In the genomic region with DNA sequence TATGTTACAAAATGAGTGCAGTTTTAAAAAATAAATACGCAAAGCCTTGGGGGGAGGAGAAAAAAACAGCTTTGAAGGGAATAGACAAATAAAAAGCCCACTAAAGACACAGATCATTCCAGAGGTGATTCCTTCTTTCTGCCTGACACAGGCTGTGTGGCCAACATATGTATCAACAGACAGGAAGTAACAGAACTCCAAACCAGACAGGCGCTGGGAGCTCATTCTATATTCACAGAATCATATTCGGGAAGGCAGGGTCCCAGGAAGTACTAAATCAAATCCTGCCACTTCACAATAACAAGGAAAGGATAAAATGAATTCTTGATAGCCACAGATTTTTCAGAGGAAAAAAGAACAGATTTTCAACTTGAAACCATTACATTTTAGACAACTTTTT, we compare ENCODE assay signal across 1 cellular context.
TF ChIP-seq lines count a peak whose summit lies in the region.

No MANE protein-coding gene starts in this region.

TF ChIP-seq in WTC11, 78 proteins besides CTCF, POLR2A, EP300 and RAD21:
- TF ChIP-seq, protein P1, sequence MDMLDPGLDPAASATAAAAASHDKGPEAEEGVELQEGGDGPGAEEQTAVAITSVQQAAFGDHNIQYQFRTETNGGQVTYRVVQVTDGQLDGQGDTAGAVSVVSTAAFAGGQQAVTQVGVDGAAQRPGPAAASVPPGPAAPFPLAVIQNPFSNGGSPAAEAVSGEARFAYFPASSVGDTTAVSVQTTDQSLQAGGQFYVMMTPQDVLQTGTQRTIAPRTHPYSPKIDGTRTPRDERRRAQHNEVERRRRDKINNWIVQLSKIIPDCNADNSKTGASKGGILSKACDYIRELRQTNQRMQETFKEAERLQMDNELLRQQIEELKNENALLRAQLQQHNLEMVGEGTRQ (CRISPR knock-in tag; IDR thresholded peaks at IDR 0.05) = no peak
- TF ChIP-seq FOXP1 (CRISPR knock-in tag; IDR thresholded peaks at IDR 0.05; ENCODE audit: borderline replicate concordance) (no peak), NFYB (CRISPR knock-in tag; conservative IDR thresholded peaks at IDR 0.05; ENCODE audit: low read depth) (no peak), SP1 (CRISPR knock-in tag; conservative IDR thresholded peaks at IDR 0.05) (no peak), TCF7 (CRISPR knock-in tag; IDR thresholded peaks at IDR 0.05; ENCODE audit: low read depth) (no peak), ETV6 (CRISPR knock-in tag; IDR thresholded peaks at IDR 0.05) (no peak), TEAD1 (CRISPR knock-in tag; IDR thresholded peaks at IDR 0.05) (no peak), ZNF317 (CRISPR knock-in tag; IDR thresholded peaks at IDR 0.05; ENCODE audit: borderline replicate concordance, low read depth) (no peak), ELF4 (CRISPR knock-in tag; IDR thresholded peaks at IDR 0.05; ENCODE audit: low read depth) (no peak), ZNF138 (CRISPR knock-in tag; conservative IDR thresholded peaks at IDR 0.05) (no peak), JAZF1 (CRISPR knock-in tag; IDR thresholded peaks at IDR 0.05) (no peak), NR2C2 (CRISPR knock-in tag; IDR thresholded peaks at IDR 0.05) (no peak)
- TF ChIP-seq, protein P2, sequence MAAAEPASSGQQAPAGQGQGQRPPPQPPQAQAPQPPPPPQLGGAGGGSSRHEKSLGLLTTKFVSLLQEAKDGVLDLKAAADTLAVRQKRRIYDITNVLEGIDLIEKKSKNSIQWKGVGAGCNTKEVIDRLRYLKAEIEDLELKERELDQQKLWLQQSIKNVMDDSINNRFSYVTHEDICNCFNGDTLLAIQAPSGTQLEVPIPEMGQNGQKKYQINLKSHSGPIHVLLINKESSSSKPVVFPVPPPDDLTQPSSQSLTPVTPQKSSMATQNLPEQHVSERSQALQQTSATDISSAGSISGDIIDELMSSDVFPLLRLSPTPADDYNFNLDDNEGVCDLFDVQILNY (CRISPR knock-in tag; IDR thresholded peaks at IDR 0.05) = no peak
- TF ChIP-seq, protein P3, sequence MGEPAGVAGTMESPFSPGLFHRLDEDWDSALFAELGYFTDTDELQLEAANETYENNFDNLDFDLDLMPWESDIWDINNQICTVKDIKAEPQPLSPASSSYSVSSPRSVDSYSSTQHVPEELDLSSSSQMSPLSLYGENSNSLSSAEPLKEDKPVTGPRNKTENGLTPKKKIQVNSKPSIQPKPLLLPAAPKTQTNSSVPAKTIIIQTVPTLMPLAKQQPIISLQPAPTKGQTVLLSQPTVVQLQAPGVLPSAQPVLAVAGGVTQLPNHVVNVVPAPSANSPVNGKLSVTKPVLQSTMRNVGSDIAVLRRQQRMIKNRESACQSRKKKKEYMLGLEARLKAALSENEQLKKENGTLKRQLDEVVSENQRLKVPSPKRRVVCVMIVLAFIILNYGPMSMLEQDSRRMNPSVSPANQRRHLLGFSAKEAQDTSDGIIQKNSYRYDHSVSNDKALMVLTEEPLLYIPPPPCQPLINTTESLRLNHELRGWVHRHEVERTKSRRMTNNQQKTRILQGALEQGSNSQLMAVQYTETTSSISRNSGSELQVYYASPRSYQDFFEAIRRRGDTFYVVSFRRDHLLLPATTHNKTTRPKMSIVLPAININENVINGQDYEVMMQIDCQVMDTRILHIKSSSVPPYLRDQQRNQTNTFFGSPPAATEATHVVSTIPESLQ (CRISPR knock-in tag; IDR thresholded peaks at IDR 0.05) = no peak
- TF ChIP-seq, protein P4, sequence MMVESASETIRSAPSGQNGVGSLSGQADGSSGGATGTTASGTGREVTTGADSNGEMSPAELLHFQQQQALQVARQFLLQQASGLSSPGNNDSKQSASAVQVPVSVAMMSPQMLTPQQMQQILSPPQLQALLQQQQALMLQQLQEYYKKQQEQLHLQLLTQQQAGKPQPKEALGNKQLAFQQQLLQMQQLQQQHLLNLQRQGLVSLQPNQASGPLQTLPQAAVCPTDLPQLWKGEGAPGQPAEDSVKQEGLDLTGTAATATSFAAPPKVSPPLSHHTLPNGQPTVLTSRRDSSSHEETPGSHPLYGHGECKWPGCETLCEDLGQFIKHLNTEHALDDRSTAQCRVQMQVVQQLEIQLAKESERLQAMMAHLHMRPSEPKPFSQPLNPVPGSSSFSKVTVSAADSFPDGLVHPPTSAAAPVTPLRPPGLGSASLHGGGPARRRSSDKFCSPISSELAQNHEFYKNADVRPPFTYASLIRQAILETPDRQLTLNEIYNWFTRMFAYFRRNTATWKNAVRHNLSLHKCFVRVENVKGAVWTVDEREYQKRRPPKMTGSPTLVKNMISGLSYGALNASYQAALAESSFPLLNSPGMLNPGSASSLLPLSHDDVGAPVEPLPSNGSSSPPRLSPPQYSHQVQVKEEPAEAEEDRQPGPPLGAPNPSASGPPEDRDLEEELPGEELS (CRISPR knock-in tag; IDR thresholded peaks at IDR 0.05) = no peak
- TF ChIP-seq, protein P5, sequence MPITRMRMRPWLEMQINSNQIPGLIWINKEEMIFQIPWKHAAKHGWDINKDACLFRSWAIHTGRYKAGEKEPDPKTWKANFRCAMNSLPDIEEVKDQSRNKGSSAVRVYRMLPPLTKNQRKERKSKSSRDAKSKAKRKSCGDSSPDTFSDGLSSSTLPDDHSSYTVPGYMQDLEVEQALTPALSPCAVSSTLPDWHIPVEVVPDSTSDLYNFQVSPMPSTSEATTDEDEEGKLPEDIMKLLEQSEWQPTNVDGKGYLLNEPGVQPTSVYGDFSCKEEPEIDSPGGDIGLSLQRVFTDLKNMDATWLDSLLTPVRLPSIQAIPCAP (CRISPR knock-in tag; IDR thresholded peaks at IDR 0.05) = no peak
- TF ChIP-seq, protein P6, sequence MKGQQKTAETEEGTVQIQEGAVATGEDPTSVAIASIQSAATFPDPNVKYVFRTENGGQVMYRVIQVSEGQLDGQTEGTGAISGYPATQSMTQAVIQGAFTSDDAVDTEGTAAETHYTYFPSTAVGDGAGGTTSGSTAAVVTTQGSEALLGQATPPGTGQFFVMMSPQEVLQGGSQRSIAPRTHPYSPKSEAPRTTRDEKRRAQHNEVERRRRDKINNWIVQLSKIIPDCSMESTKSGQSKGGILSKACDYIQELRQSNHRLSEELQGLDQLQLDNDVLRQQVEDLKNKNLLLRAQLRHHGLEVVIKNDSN (CRISPR knock-in tag; IDR thresholded peaks at IDR 0.05) = no peak
